In the genomic region with DNA sequence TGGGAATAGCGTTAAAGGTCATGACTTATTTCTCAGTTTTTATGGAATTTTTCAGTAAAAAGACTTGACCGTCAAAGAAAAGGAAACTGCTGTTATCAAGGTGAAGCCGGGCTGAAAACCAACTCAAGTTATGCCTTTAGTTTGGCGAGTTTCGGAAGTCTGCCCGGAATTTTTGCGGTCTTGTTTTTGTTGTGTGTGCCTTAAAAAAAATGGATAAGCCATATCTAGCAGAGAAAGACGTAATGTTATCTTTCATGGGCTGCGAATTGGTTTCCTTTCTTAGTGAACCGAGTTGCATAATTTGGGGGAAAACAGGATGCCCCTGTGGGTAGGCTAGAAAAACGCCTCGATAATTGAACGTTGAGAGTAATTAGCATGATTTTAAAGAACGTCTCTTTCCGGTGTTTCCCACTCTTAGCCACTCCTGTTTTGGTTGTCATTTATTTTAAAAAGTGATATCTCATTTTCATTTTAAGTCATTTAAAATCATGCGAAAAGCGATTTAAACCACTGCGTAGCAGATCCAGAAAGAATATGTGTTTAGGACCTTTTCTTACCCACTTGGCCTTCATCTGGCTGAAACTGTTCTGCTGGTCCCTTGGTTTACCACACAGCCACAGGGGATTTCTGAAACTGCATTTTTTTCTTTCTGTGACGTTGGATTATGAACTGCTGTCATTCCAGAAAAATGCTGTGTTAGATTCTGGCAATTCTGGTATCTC, we compare ENCODE assay signal across 8 cellular contexts. TPM values are rescaled to one million over a fixed set of nuclear protein-coding genes. Genes with fewer than 3 reads are reported as not detected.
A peak's percentile ranks its signal among the peaks of the same experiment; 100 is the strongest.
DNase-seq lines count a peak whose midpoint lies in the region; ATAC-seq and TF ChIP-seq lines count a peak whose summit lies in the region.

No MANE protein-coding gene starts in this region.

- H3K27me3 Mint-ChIP-seq in activated CD4-positive, alpha-beta T cell treated with anti-CD3 and anti-CD28 coated beads for 36 hours, result no peaks in the 10 kb centered on the region
- H3K27me3 Mint-ChIP-seq in T-helper 2 cell treated with Interferon-gamma antibody and Interleukin-4, amounts not matched to agents 5 μg/mL and 100 μg/mL, for 36 hours (ENCODE audit: low read depth), result no peaks in the 10 kb centered on the region
- no peaks in the 10 kb centered on the region for H3K27me3 Mint-ChIP-seq in chondrocyte (ENCODE audit: low read depth)

- H3K4me3 ChIP-seq in mononuclear cell (ENCODE audit: low read length) (peak overlapping the region; percentile 99), testis (peak overlapping the region; percentile 75 to 87)

- 7 to 12% methylated on average over 19 of the region's 19 CpGs for WGBS in testis, 2 donors

- H3K27me3 ChIP-seq in mononuclear cell (ENCODE audit: insufficient read depth, low read length), result no peaks in the 10 kb centered on the region
- H3K27me3 ChIP-seq in testis, result no peaks in the 10 kb centered on the region

- peaks cover 56% of the 10 kb centered on the region for H3K4me1 Mint-ChIP-seq in activated CD4-positive, alpha-beta T cell treated with anti-CD3 and anti-CD28 coated beads for 36 hours
- H3K4me1 Mint-ChIP-seq in T-helper 2 cell treated with Interferon-gamma antibody and Interleukin-4, amounts not matched to agents 5 μg/mL and 100 μg/mL, for 36 hours (ENCODE audit: low read depth), result peaks cover 52% of the 10 kb centered on the region
- peaks cover 46% of the 10 kb centered on the region for H3K4me1 Mint-ChIP-seq in chondrocyte (ENCODE audit: low read depth)

- POLR2A ChIA-PET in activated CD4-positive, alpha-beta T cell treated with anti-CD3 and anti-CD28 coated beads for 36 hours (lab: Charles Lee), result interaction anchor here (1.1 to 2.9 kb wide), 8 partner anchors 13 to 242 kb away, joined by 3 to 61 read pairs (median 4); partner anchors contain the start of gene NXPE3

- H3K4me1 ChIP-seq in mononuclear cell (ENCODE audit: insufficient read depth, low read length), result peaks cover 55% of the 10 kb centered on the region
- H3K4me1 ChIP-seq in testis, result no peaks in the 10 kb centered on the region

- peak overlapping the region; percentile 100 for H3K27ac Mint-ChIP-seq in activated CD4-positive, alpha-beta T cell treated with anti-CD3 and anti-CD28 coated beads for 36 hours
- H3K27ac Mint-ChIP-seq in T-helper 2 cell treated with Interferon-gamma antibody and Interleukin-4, amounts not matched to agents 5 μg/mL and 100 μg/mL, for 36 hours, result peak overlapping the region; percentile 97
- H3K27ac Mint-ChIP-seq in chondrocyte (ENCODE audit: unreplicated experiment), result peak overlapping the region; percentile 92

- TF ChIP-seq POLR2A in testis (IDR thresholded peaks at IDR 0.05), result no peak

- CTCF ChIA-PET in activated CD4-positive, alpha-beta T cell treated with anti-CD3 and anti-CD28 coated beads for 36 hours (lab: Charles Lee), result interaction anchor here (0.7 to 1.7 kb wide), 7 partner anchors 11 to 379 kb away, joined by 3 to 9 read pairs (median 4); no protein-coding TSS in a partner anchor

- peak; percentile 46 for ATAC-seq in activated CD4-positive, alpha-beta T cell treated with anti-CD3 and anti-CD28 coated beads for 36 hours
- ATAC-seq in HG03432 (IDR thresholded peaks at IDR 0.05; ENCODE audit: unreplicated experiment), result peak; percentile 30

- H3K36me3 Mint-ChIP-seq in activated CD4-positive, alpha-beta T cell treated with anti-CD3 and anti-CD28 coated beads for 36 hours (ENCODE audit: low read depth), result peaks cover 62% of the 10 kb centered on the region
- H3K36me3 Mint-ChIP-seq in T-helper 2 cell treated with Interferon-gamma antibody and Interleukin-4, amounts not matched to agents 5 μg/mL and 100 μg/mL, for 36 hours (ENCODE audit: low read depth), result peaks cover 53% of the 10 kb centered on the region
- peaks cover 35% of the 10 kb centered on the region for H3K36me3 Mint-ChIP-seq in chondrocyte (ENCODE audit: low read depth)

- H3K9me3 ChIP-seq in mononuclear cell (ENCODE audit: low read depth, low read length) (no peaks in the 10 kb centered on the region), testis (no peaks in the 10 kb centered on the region)

- peak; percentile 77 for DNase-seq in activated CD4-positive, alpha-beta T cell treated with anti-CD3 and anti-CD28 coated beads for 36 hours
- DNase-seq in activated CD4-positive, alpha-beta T cell treated with anti-CD3 and anti-CD28 coated beads for 1 hour, result no peak
- peak; percentile 76 for DNase-seq in T-helper 2 cell treated with Interferon-gamma antibody and Interleukin-4, amounts not matched to agents 5 μg/mL and 100 μg/mL, for 36 hours (ENCODE audit: low spot score)
- DNase-seq in chondrocyte (ENCODE audit: low spot score) (no peak), testis (no peak), 8988T (no peak)

- intact Hi-C loops in activated CD4-positive, alpha-beta T cell treated with anti-CD3 and anti-CD28 coated beads for 36 hours (cut with DNase I, micrococcal nuclease), result loop anchor here (1.0 to 10.0 kb wide), 13 partner anchors 11 to 374 kb away; partner anchors contain the start of genes RPL24 (in 1 of the 2), SENP7 (in 1 of the 2) and ZBTB11 (in 1 of the 2)
- intact Hi-C loops in testis (cut with DNase I; ENCODE audit: low total_unique reads), result no loop called here

- peak overlapping the region; percentile 98 for H3K4me3 Mint-ChIP-seq in activated CD4-positive, alpha-beta T cell treated with anti-CD3 and anti-CD28 coated beads for 36 hours
- H3K4me3 Mint-ChIP-seq in T-helper 2 cell treated with Interferon-gamma antibody and Interleukin-4, amounts not matched to agents 5 μg/mL and 100 μg/mL, for 36 hours, result peak overlapping the region; percentile 89
- H3K4me3 Mint-ChIP-seq in chondrocyte (ENCODE audit: unreplicated experiment), result peak overlapping the region; percentile 93

- H3K9me3 Mint-ChIP-seq in activated CD4-positive, alpha-beta T cell treated with anti-CD3 and anti-CD28 coated beads for 36 hours (ENCODE audit: low read depth), result no peaks in the 10 kb centered on the region
- no peaks in the 10 kb centered on the region for H3K9me3 Mint-ChIP-seq in T-helper 2 cell treated with Interferon-gamma antibody and Interleukin-4, amounts not matched to agents 5 μg/mL and 100 μg/mL, for 36 hours
- H3K9me3 Mint-ChIP-seq in chondrocyte (ENCODE audit: low read depth), result no peaks in the 10 kb centered on the region

- TF ChIP-seq CTCF in chondrocyte (IDR thresholded peaks at IDR 0.05) (no peak), testis (IDR thresholded peaks at IDR 0.05) (no peak)

- no peaks in the 10 kb centered on the region for H3K36me3 ChIP-seq in testis (ENCODE audit: low read depth, missing control alignments)

- H3K27ac ChIP-seq in testis, result peak overlapping the region; percentile 95 to 96

RNA-seq across cellular contexts. Expression of gene NFKBIZ, which starts 1.2 kb away (rescaled TPM):
- 10 to 100 TPM; 47.8 to 56.7 TPM for total RNA-seq in activated CD4-positive, alpha-beta T cell treated with anti-CD3 and anti-CD28 coated beads for 36 hours
- total RNA-seq in chondrocyte, result 17.6 to 22.8 TPM (median 18.9 TPM) in 3 replicates
- total RNA-seq in mononuclear cell, result 1,930 TPM
- 10 to 100 TPM in 1 of 2 donors, 1 to 10 TPM in 1; 6.9 to 14.7 TPM for total RNA-seq in testis
- polyA plus RNA-seq in testis (ENCODE audit: insufficient read depth, low read depth, low replicate concordance), result 5.4 TPM

Comparison
In these comparisons a context has a peak if more than half of its experiments do, and no peak if none do; other contexts are left out.
1. DNase-seq: peak in activated CD4-positive, alpha-beta T cell treated with anti-CD3 and anti-CD28 coated beads for 36 hours (single experiment) and T-helper 2 cell treated with Interferon-gamma antibody and Interleukin-4, amounts not matched to agents 5 μg/mL and 100 μg/mL, for 36 hours (single experiment); none in activated CD4-positive, alpha-beta T cell treated with anti-CD3 and anti-CD28 coated beads for 1 hour (single experiment), chondrocyte (single experiment), testis (single experiment) and 8988T (single experiment).
2. RNA of gene NFKBIZ, which starts 1.2 kb away (total RNA-seq): 1,930 TPM in mononuclear cell (single experiment); 47.8 to 56.7 TPM in activated CD4-positive, alpha-beta T cell treated with anti-CD3 and anti-CD28 coated beads for 36 hours, 17.6 to 22.8 TPM in chondrocyte and 6.9 to 14.7 TPM in testis; every median in the first group is over 10 times any median in the second.
3. Peak in every context shown above with its lines, with median percentiles within 50 percentile points of each other: H3K27ac Mint-ChIP-seq and H3K4me3 Mint-ChIP-seq.